ENCODE assay signal across 1 cellular context in the genomic region with DNA sequence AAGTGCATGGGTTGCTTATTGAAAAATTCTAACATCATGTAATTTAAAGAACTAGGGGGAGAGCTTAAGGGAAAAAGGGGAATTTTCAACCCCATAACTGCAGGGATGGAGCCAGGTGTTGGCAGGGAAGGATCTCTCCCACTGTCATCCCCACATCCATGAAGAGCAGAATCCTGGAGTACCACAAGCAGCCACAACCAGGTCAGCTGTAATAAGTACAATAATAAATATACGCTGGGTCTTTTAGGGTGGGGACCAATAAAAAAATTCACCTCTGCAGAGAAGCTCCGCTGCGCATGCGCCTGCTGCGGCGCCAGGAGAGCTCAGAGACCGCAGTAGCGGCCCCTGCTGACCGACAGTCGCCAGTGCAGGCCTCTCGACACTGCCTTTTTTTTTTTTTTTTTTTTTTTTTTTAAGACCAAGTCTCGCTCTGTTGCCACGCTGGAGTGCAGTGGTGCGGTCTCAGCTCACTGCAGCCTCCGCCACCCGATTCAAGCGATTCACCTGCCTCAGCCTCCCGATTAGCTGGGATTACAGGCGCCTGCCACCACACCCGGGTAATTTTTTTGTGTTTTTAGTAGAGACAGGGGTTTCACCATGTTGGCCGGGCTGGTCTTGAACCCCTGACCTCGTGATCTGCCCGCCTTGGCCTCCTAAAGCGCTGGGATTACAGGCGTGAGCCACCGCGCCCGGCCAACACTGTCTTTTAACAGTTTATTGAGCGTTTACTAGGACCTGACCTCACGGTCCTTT.
TF ChIP-seq lines count a peak whose summit lies in the region.

No MANE protein-coding gene starts in this region.

TF ChIP-seq in SK-N-SH, 30 proteins besides CTCF, POLR2A, EP300 and RAD21 (continued from another document):
- TF ChIP-seq, protein P1, sequence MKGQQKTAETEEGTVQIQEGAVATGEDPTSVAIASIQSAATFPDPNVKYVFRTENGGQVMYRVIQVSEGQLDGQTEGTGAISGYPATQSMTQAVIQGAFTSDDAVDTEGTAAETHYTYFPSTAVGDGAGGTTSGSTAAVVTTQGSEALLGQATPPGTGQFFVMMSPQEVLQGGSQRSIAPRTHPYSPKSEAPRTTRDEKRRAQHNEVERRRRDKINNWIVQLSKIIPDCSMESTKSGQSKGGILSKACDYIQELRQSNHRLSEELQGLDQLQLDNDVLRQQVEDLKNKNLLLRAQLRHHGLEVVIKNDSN (IDR thresholded peaks at IDR 0.05; ENCODE audit: borderline replicate concordance, low read depth) = 0 out of 2 replicates have a peak, but pooled peaks have one; percentile 18
- TF ChIP-seq GATA2 (CRISPR knock-in tag; IDR thresholded peaks at IDR 0.05) = no peak
- TF ChIP-seq NFIC (IDR thresholded peaks at IDR 0.05; ENCODE audit: borderline replicate concordance) = no peak
- no peak for TF ChIP-seq GABPA (IDR thresholded peaks at IDR 0.05; ENCODE audit: low read depth)
TF ChIP-seq in SK-N-SH: peak in this region for 4.
